In genomic region chr15:74460298-74460697, GRCh38 we compare ENCODE assay signal across 8 cellular contexts. TPM values are rescaled to one million over a fixed set of nuclear protein-coding genes. Genes with fewer than 3 reads are reported as not detected.
DNase-seq lines count a peak whose midpoint lies in the region; ATAC-seq and TF ChIP-seq lines count a peak whose summit lies in the region.

No MANE protein-coding gene starts in this region.

- no peak for TF ChIP-seq RAD21 in liver (IDR thresholded peaks at IDR 0.05)

- peaks cover 7% of the 10 kb centered on the region for H3K36me3 Mint-ChIP-seq in activated naive CD4-positive, alpha-beta T cell treated with anti-CD3 and anti-CD28 coated beads for 36 hours (ENCODE audit: low read depth)
- H3K36me3 Mint-ChIP-seq in activated naive CD4-positive, alpha-beta T cell treated with anti-CD3 and anti-CD28 coated beads, Interleukin-2, amount 50 U/mL, for 72 hours: peaks cover 13 to 29% of the 10 kb centered on the region in 2 donors

- CTCF ChIA-PET in activated naive CD4-positive, alpha-beta T cell treated with anti-CD3 and anti-CD28 coated beads for 36 hours (lab: Charles Lee): interaction anchor here (1.2 to 1.4 kb wide), 3 partner anchors 21 to 85 kb away, joined by 3 to 8 read pairs (median 3); no protein-coding TSS in a partner anchor

- intact Hi-C loops in activated naive CD4-positive, alpha-beta T cell treated with anti-CD3 and anti-CD28 coated beads for 36 hours (cut with micrococcal nuclease): loop anchor here (2.0 to 10.0 kb wide), 3 partner anchors 29 to 465 kb away; partner anchors contain the start of genes PML and ULK3

- ATAC-seq in activated naive CD4-positive, alpha-beta T cell treated with anti-CD3 and anti-CD28 coated beads, Interleukin-2, amount 50 U/mL, for 72 hours: no peak
- ATAC-seq in upper lobe of left lung (ENCODE audit: low FRiP score in 2 of 2) (no peak), HG02623 (IDR thresholded peaks at IDR 0.05; ENCODE audit: unreplicated experiment) (no peak)

- H3K27ac Mint-ChIP-seq in activated naive CD4-positive, alpha-beta T cell treated with anti-CD3 and anti-CD28 coated beads for 36 hours: peak overlapping the region; percentile 97
- peak overlapping the region; percentile 78 to 98 for H3K27ac Mint-ChIP-seq in activated naive CD4-positive, alpha-beta T cell treated with anti-CD3 and anti-CD28 coated beads, Interleukin-2, amount 50 U/mL, for 72 hours

- H3K9me3 Mint-ChIP-seq in activated naive CD4-positive, alpha-beta T cell treated with anti-CD3 and anti-CD28 coated beads for 36 hours: no peaks in the 10 kb centered on the region
- peaks cover 0 to 11% of the 10 kb centered on the region in 2 donors for H3K9me3 Mint-ChIP-seq in activated naive CD4-positive, alpha-beta T cell treated with anti-CD3 and anti-CD28 coated beads, Interleukin-2, amount 50 U/mL, for 72 hours

- no peak for DNase-seq in activated naive CD4-positive, alpha-beta T cell treated with anti-CD3 and anti-CD28 coated beads for 36 hours
- DNase-seq in activated naive CD4-positive, alpha-beta T cell treated with anti-CD3 and anti-CD28 coated beads, Interleukin-2, amount 50 U/mL, for 16 hours: no peak
- DNase-seq in activated naive CD4-positive, alpha-beta T cell treated with anti-CD3 and anti-CD28 coated beads, Interleukin-2, amount 50 U/mL, for 72 hours (ENCODE audit: low spot score in 2 of 2): no peak
- DNase-seq in upper lobe of left lung (no peak), 8988T (no peak)
- no peak for DNase-seq in activated CD8-positive, alpha-beta memory T cell treated with anti-CD3 and anti-CD28 coated beads for 24 hours

- H3K27me3 ChIP-seq in liver (ENCODE audit: control insufficient read depth in 4 of 4, insufficient read depth in 4 of 4, low read length in 3 of 4): no peaks in the 10 kb centered on the region
- no peaks in the 10 kb centered on the region for H3K27me3 ChIP-seq in upper lobe of left lung

- H3K27ac ChIP-seq in liver (ENCODE audit: low read depth in 1 of 2, low read length in 2 of 2) (peak overlapping the region; percentile 65 to 89), upper lobe of left lung (peak overlapping the region; percentile 83 to 92 (median 86))

- H3K36me3 ChIP-seq in liver (ENCODE audit: control insufficient read depth in 4 of 4, insufficient read depth in 3 of 4, low read depth in 1 of 4, low read length in 3 of 4) (peaks cover 1 to 9% (median 6%) of the 10 kb centered on the region in 4 donors), upper lobe of left lung (peaks cover 0 to 35% (median 0%) of the 10 kb centered on the region in 4 donors)

- peaks cover 6 to 19% (median 16%) of the 10 kb centered on the region in 4 donors for H3K4me1 ChIP-seq in liver (ENCODE audit: control insufficient read depth in 4 of 4, insufficient read depth in 4 of 4, low read length in 3 of 4)
- peaks cover 13 to 25% (median 19%) of the 10 kb centered on the region in 4 donors for H3K4me1 ChIP-seq in upper lobe of left lung

- WGBS in liver: 57% methylated on average over 2 of the region's 2 CpGs
- WGBS in upper lobe of left lung, 2 donors: 40 to 48% methylated on average over 2 of the region's 2 CpGs

- H3K27me3 Mint-ChIP-seq in activated naive CD4-positive, alpha-beta T cell treated with anti-CD3 and anti-CD28 coated beads for 36 hours (ENCODE audit: low read depth): no peaks in the 10 kb centered on the region

- no peak for TF ChIP-seq CTCF in liver (IDR thresholded peaks at IDR 0.05; ENCODE audit: low read depth, low read length, missing input control)
- TF ChIP-seq CTCF in upper lobe of left lung (IDR thresholded peaks at IDR 0.05): no peak

- peaks cover 46% of the 10 kb centered on the region for H3K4me1 Mint-ChIP-seq in activated naive CD4-positive, alpha-beta T cell treated with anti-CD3 and anti-CD28 coated beads for 36 hours (ENCODE audit: low read depth)

- TF ChIP-seq POLR2A in upper lobe of left lung (IDR thresholded peaks at IDR 0.05): no peak

- H3K9ac ChIP-seq in liver (ENCODE audit: low read depth in 1 of 2, low read length in 2 of 2): peak overlapping the region; percentile 98 to 100

- TF ChIP-seq EP300 in upper lobe of left lung (IDR thresholded peaks at IDR 0.05): no peak

- peak overlapping the region; percentile 67 to 95 (median 77) for H3K4me3 ChIP-seq in liver (ENCODE audit: low read depth in 1 of 3, low read length in 3 of 3)
- H3K4me3 ChIP-seq in upper lobe of left lung: peak overlapping the region in 3 of 4 donors; percentile 59 to 82 (median 75)

- H3K9me3 ChIP-seq in liver (ENCODE audit: control insufficient read depth in 4 of 4, low read length in 3 of 4) (no peaks in the 10 kb centered on the region), upper lobe of left lung (no peaks in the 10 kb centered on the region)

- peak overlapping the region; percentile 94 for H3K4me3 Mint-ChIP-seq in activated naive CD4-positive, alpha-beta T cell treated with anti-CD3 and anti-CD28 coated beads for 36 hours

TF ChIP-seq in liver, 16 proteins besides CTCF, POLR2A, EP300 and RAD21:
- TF ChIP-seq GABPA (IDR thresholded peaks at IDR 0.05 in 1 of 2, conservative IDR thresholded peaks at IDR 0.05 in 1 of 2) (no peak), RXRA (IDR thresholded peaks at IDR 0.05) (no peak), EGR1 (IDR thresholded peaks at IDR 0.05; ENCODE audit: low read depth in 2 of 2) (no peak), HNF4G (IDR thresholded peaks at IDR 0.05) (no peak), MAX (IDR thresholded peaks at IDR 0.05) (no peak), FOXA1 (IDR thresholded peaks at IDR 0.05) (no peak), SP1 (IDR thresholded peaks at IDR 0.05) (no peak), TAF1 (conservative IDR thresholded peaks at IDR 0.05) (no peak)

RNA-seq across cellular contexts. Expression of gene UBL7, which starts 0.7 kb away (rescaled TPM):
- total RNA-seq in activated naive CD4-positive, alpha-beta T cell treated with anti-CD3 and anti-CD28 coated beads for 36 hours: 10 to 100 TPM; 43.0 to 47.0 TPM
- 10 to 100 TPM; 43.3 to 50.4 TPM for total RNA-seq in activated naive CD4-positive, alpha-beta T cell treated with anti-CD3 and anti-CD28 coated beads, Interleukin-2, amount 50 U/mL, for 72 hours
- total RNA-seq in liver: 10 to 100 TPM; 12.7 to 17.6 TPM
- polyA plus RNA-seq in liver: 10 to 100 TPM; 18.9 to 19.5 TPM
- total RNA-seq in upper lobe of left lung: 10 to 100 TPM; 22.0 to 53.1 (median 48.6) TPM

RNA-seq across cellular contexts. Expression of gene SEMA7A, which starts 26.5 kb away (rescaled TPM):
- total RNA-seq in activated naive CD4-positive, alpha-beta T cell treated with anti-CD3 and anti-CD28 coated beads for 36 hours: 10 to 100 TPM; 45.7 to 46.9 TPM
- 10 to 100 TPM; 47.8 to 53.6 TPM for total RNA-seq in activated naive CD4-positive, alpha-beta T cell treated with anti-CD3 and anti-CD28 coated beads, Interleukin-2, amount 50 U/mL, for 72 hours
- total RNA-seq in liver (10 to 100 TPM in 1 of 2 donors, 1 to 10 TPM in 1; 1.4 to 18.1 TPM), upper lobe of left lung (1 to 10 TPM; 1.0 to 9.1 (median 5.3) TPM)
- polyA plus RNA-seq in liver: 1 to 10 TPM in 1 of 2 donors, under 1 TPM in 1; 0.14 to 1.4 TPM
